Comparison of ENCODE assay signal across 9 cellular contexts in the genomic region with DNA sequence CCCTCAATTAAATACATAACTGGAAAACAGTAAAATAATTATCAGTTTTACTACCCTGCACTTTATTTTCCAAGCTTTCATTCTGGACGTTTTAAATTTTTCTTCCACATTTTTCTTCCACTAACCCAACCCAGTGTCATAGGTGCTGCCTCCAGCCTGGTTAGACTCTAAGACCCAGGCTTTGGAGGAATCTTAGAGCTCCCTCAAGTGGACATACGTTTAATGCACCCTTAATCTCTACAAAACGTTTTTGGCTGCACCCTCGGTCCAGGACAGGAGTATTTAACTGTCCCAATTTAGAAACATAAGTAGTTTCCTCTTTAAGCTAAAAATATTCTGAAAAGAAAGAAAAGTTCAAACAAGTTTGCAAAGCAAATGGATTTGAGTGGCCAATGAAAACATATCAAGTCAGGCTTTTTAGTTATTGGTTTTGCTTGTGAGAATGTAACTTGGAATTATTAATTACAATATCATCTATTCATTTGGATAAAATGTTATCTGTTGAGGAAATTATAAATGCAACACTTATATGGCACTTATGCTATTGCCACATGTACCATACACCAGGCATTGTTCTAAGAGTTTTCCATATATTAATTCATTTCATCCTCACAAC. TPM values are rescaled to one million over a fixed set of nuclear protein-coding genes. Genes with fewer than 3 reads are reported as not detected.
DNase-seq lines count a peak whose midpoint lies in the region; ATAC-seq and TF ChIP-seq lines count a peak whose summit lies in the region.
"Had no signal": no experiment of that assay in that cellular context is flagged by ENCODE, and none has a peak within 500 bp of the region (broad histone marks: within the 10 kb centered on the region; RNA-seq: fewer than 3 reads in every experiment).

No MANE protein-coding gene starts in this region.

- H3K27me3 ChIP-seq in fibroblast of lung (ENCODE audit: control insufficient read depth, insufficient read depth, low read length) (no peaks in the 10 kb centered on the region), osteoblast (ENCODE audit: insufficient read depth, low read length) (no peaks in the 10 kb centered on the region)

- H3K79me2 ChIP-seq in fibroblast of lung (ENCODE audit: control insufficient read depth, insufficient read depth, low read length) (no peaks in the 10 kb centered on the region), osteoblast (ENCODE audit: insufficient read depth, low read length) (no peaks in the 10 kb centered on the region)

- DNase-seq in GM10248 (ENCODE audit: extremely low spot score): peak; percentile 30
- peak; percentile 74 to 80 for DNase-seq in Kasumi-1 (lab: John Stamatoyannopoulos, UW)
- DNase-seq in RWPE1 (ENCODE audit: low spot score): peak; percentile 67
- peak; percentile 54 to 66 for DNase-seq in fibroblast of lung (ENCODE audit: low read depth in 2 of 2)
- DNase-seq in osteoblast (ENCODE audit: insufficient read length, low spot score, missing footprints): peak; percentile 83
- DNase-seq in posterior vena cava (ENCODE audit: low spot score): no peak
- DNase-seq in NCI-H526 treated with DMSO at 0.1 percent for 48 hours (lab: John Stamatoyannopoulos, UW): no peak
- DNase-seq: activated naive CD8-positive, alpha-beta T cell treated with anti-CD3 and anti-CD28 coated beads, Interleukin-2, amount 10 ng/mL, durations not matched to agents 7 days and 5 days had no signal

- TF ChIP-seq CTCF in GM10248 (IDR thresholded peaks at IDR 0.05; ENCODE audit: control extremely low read depth, extremely low read depth, low read depth, missing control alignments) (peak; percentile 68), RWPE1 (conservative IDR thresholded peaks at IDR 0.05; ENCODE audit: low read depth) (peak; percentile 83), fibroblast of lung (conservative IDR thresholded peaks at IDR 0.05 in 1 of 2, IDR thresholded peaks at IDR 0.05 in 1 of 2; ENCODE audit: low read depth in 1 of 2, low read length in 2 of 2) (peak; percentile 60 to 90), osteoblast (IDR thresholded peaks at IDR 0.05; ENCODE audit: extremely low read depth, low read depth, low read length) (peak; percentile 83)

- POLR2A ChIA-PET in GM10248 (lab: Yijun Ruan, JAX): no interaction called here
- POLR2A ChIA-PET in RWPE1 (lab: Yijun Ruan, JAX; ENCODE audit: low non-redundant PET): no interaction called here

- H4K20me1 ChIP-seq in fibroblast of lung (ENCODE audit: control insufficient read depth, extremely low read depth, insufficient read depth, low read length): no peaks in the 10 kb centered on the region
- no peaks in the 10 kb centered on the region for H4K20me1 ChIP-seq in osteoblast (ENCODE audit: insufficient read depth, low read length)

- H3K9ac ChIP-seq in fibroblast of lung (ENCODE audit: insufficient read depth, low read length): no peak overlapping the region

- CTCF ChIA-PET in GM10248 (lab: Yijun Ruan, JAX): interaction anchor here (0.7 to 2.4 kb wide), 20 partner anchors 9 to 1192 kb away, joined by 3 to 26 read pairs (median 4); no protein-coding TSS in a partner anchor
- CTCF ChIA-PET in RWPE1 (lab: Yijun Ruan, JAX): interaction anchor here (0.5 to 1.9 kb wide), 13 partner anchors 8 to 1211 kb away, joined by 3 to 9 read pairs (median 3); no protein-coding TSS in a partner anchor

- H3K36me3 ChIP-seq in fibroblast of lung (ENCODE audit: control insufficient read depth, insufficient read depth, low read length) (no peaks in the 10 kb centered on the region), osteoblast (ENCODE audit: insufficient read depth, low read length) (no peaks in the 10 kb centered on the region)

- H3K4me1 ChIP-seq in fibroblast of lung (ENCODE audit: control insufficient read depth, extremely low read depth, insufficient read depth, low read length): peaks cover 2% of the 10 kb centered on the region
- H3K4me1 ChIP-seq in osteoblast (ENCODE audit: insufficient read depth, low read length): peaks cover 19% of the 10 kb centered on the region

- intact Hi-C loops in posterior vena cava (cut with DNase I): no loop called here

- no peak overlapping the region for H2AFZ ChIP-seq in fibroblast of lung (ENCODE audit: low read length)
- H2AFZ ChIP-seq in osteoblast (ENCODE audit: low read length): no peak overlapping the region

- H3K27ac ChIP-seq in RWPE1 (no peak overlapping the region), fibroblast of lung (ENCODE audit: insufficient read depth, low read length) (no peak overlapping the region), osteoblast (ENCODE audit: low read depth, low read length) (no peak overlapping the region)

- H3K9me3 ChIP-seq in fibroblast of lung (ENCODE audit: control insufficient read depth, insufficient read depth, low read depth, low read length): no peaks in the 10 kb centered on the region
- no peaks in the 10 kb centered on the region for H3K9me3 ChIP-seq in osteoblast (ENCODE audit: low read depth, low read length)

- H3K4me2 ChIP-seq in fibroblast of lung (ENCODE audit: extremely low read depth, insufficient read depth, low read length) (no peak overlapping the region), osteoblast (ENCODE audit: insufficient read depth, low read length) (no peak overlapping the region)

- ATAC-seq in GM21825 (IDR thresholded peaks at IDR 0.05; ENCODE audit: unreplicated experiment): peak; percentile 90

- H3K4me3 ChIP-seq in fibroblast of lung (replicated peaks in 1 of 4; ENCODE audit: control extremely low read depth in 1 of 4, insufficient read depth in 1 of 4, low read depth in 3 of 4, low read length in 4 of 4) (no peak overlapping the region), osteoblast (ENCODE audit: insufficient read depth, low read length) (no peak overlapping the region)

RNA-seq across cellular contexts. Expression of a gene that starts 38.9 kb away (rescaled TPM):
- 9.8 and 10.4 TPM in 2 replicates for total RNA-seq in fibroblast of lung
- 18.8 and 45.4 TPM in 2 replicates for polyA plus RNA-seq in fibroblast of lung
- 11.2 and 24.6 TPM in 2 replicates for polyA plus RNA-seq in fibroblast of lung (2012)
- polyA minus RNA-seq in fibroblast of lung (ENCODE audit: low replicate concordance): 13.1 and 84.2 TPM in 2 replicates
- 9.4 and 16.3 TPM in 2 replicates for total RNA-seq in osteoblast
- 1 to 10 TPM; 6.0 to 7.6 TPM for total RNA-seq in posterior vena cava
- total RNA-seq: activated naive CD8-positive, alpha-beta T cell treated with anti-CD3 and anti-CD28 coated beads, Interleukin-2, amount 10 ng/mL, durations not matched to agents 7 days and 5 days had no signal

Comparison
In these comparisons a context has a peak if more than half of its experiments do, and no peak if none do; other contexts are left out.
1. DNase-seq: peak in GM10248 (single experiment), Kasumi-1 (2 of 2), RWPE1 (single experiment), fibroblast of lung (2 of 2) and osteoblast (single experiment); none in posterior vena cava (single experiment) and NCI-H526 treated with DMSO at 0.1 percent for 48 hours (single experiment).
2. Peak in every context shown above with its lines, with median percentiles within 50 percentile points of each other: CTCF ChIP-seq.